ENCODE assay signal across 8 cellular contexts in the genomic region with DNA sequence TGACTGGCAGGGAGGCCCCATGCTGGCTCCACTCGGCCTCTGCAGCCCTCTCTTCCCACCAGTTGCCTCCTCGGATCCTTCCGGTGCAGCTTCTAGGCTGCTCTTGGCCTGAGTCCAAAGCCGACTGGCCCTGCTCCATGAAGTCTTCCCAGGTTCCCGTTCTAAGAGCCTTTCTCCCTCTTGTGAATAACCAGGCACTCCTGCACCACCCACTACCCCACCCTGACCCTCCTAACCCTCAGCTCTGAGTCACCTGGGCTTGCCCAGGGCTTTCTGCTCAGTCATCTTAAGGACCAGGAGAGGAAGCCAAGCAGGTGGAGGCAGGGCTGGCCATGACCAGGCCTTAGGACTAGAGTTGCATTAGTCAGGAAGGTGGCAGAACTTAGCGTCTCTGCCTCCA.
DNase-seq lines count a peak whose midpoint lies in the region; ATAC-seq and TF ChIP-seq lines count a peak whose summit lies in the region.

No MANE protein-coding gene starts in this region.

- H3K36me3 Mint-ChIP-seq in nephron (ENCODE audit: low read depth), result no peaks in the 10 kb centered on the region

- peaks cover 18% of the 10 kb centered on the region for H3K4me1 Mint-ChIP-seq in nephron

- H3K27ac ChIP-seq in coronary artery, result peak overlapping the region in 1 of 2 donors; percentile 26

- TF ChIP-seq CTCF in coronary artery (IDR thresholded peaks at IDR 0.05) (no peak), nephron (IDR thresholded peaks at IDR 0.05; ENCODE audit: unreplicated experiment in 3 of 3) (no peak)

- no peak for ATAC-seq in GM21529 (IDR thresholded peaks at IDR 0.05; ENCODE audit: unreplicated experiment)

- H3K4me3 Mint-ChIP-seq in nephron, result no peak overlapping the region

- peak; percentile 71 for DNase-seq in DMS 273 treated with DMSO at 0.1 percent for 48 hours (lab: John Stamatoyannopoulos, UW)
- peak; percentile 57 for DNase-seq in NCI-H2227 (lab: John Stamatoyannopoulos, UW; ENCODE audit: unreplicated experiment)
- peak; percentile 76 for DNase-seq in coronary artery (ENCODE audit: low spot score)
- no peak for DNase-seq in AML-193 (lab: John Stamatoyannopoulos, UW)
- no peak for DNase-seq in activated CD4-positive, alpha-beta T cell treated with anti-CD3 and anti-CD28 coated beads, Interleukin-2, amount 50 U/mL, for 48 hours
- DNase-seq in putamen (ENCODE audit: low spot score), result no peak

- H3K27me3 Mint-ChIP-seq in nephron (ENCODE audit: low read depth), result no peaks in the 10 kb centered on the region

- H3K27ac Mint-ChIP-seq in nephron, result peak overlapping the region; percentile 42 to 76 (median 74)

- H3K9me3 Mint-ChIP-seq in nephron, result no peaks in the 10 kb centered on the region

- H3K4me3 ChIP-seq in coronary artery, result no peak overlapping the region

Comparison
In these comparisons a context has a peak if more than half of its experiments do, and no peak if none do; other contexts are left out.
1. DNase-seq: peak in DMS 273 treated with DMSO at 0.1 percent for 48 hours (single experiment), NCI-H2227 (single experiment) and coronary artery (single experiment); none in AML-193 (0 of 2), activated CD4-positive, alpha-beta T cell treated with anti-CD3 and anti-CD28 coated beads, Interleukin-2, amount 50 U/mL, for 48 hours (0 of 2) and putamen (single experiment).